Comparison of ENCODE assay signal across 32 cellular contexts in the genomic region with DNA sequence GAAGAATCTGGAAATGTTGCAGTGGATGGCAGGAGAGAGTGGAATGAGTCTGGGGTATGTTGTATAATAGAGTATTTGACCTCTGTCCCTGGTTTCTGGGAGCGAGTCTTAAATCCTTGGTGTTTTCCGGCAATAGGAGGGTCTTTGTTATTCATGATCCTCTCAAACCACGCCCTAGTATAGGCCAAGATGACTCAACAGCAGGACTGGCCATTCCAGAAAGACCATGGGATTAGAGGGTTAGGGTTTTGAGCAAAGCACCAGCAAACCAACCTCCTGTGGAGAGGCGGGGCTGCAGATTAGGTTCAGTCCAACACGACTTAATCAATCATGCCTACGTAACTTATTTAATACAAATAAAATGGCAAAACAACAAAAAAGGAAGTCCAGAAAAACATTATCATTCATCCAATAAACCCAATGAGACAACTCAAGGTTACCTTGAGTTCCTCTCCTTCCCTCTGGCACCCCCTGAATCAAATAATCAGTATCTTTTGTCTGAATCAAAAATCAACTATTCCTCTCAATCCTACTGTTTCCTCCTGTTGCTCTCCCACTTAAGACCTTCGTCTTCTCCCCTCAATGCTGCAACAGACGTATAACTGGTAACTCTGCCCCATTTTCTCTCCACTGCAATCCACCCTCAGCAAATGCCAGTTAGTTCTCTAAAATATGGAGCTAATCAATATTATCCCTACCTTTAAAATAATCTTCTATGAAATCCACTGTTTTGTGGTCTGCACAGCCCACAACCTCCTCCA. TPM values are rescaled to one million over a fixed set of nuclear protein-coding genes. Genes with fewer than 3 reads are reported as not detected.
"Had no signal": no experiment of that assay in that cellular context is flagged by ENCODE, and none has a peak within 500 bp of the region (broad histone marks: within the 10 kb centered on the region; RNA-seq: fewer than 3 reads in every experiment).

No MANE protein-coding gene starts in this region.

- H3K27ac ChIP-seq: adrenal gland, body of pancreas, breast epithelium, KMS-11, PC-9, RWPE1, WERI-Rb-1 had no signal

- H3K9me3 ChIP-seq: adrenal gland, body of pancreas, breast epithelium had no signal

- H3K9ac ChIP-seq: KMS-11 had no signal

- H3K36me3 ChIP-seq: adrenal gland, breast epithelium, WERI-Rb-1 had no signal

- ATAC-seq: activated CD8-positive, alpha-beta T cell treated with anti-CD3 and anti-CD28 coated beads for 36 hours; activated naive CD4-positive, alpha-beta T cell treated with anti-CD3 and anti-CD28 coated beads, Interleukin-2, amount 50 U/mL, for 72 hours; body of pancreas; Right ventricle myocardium inferior; SK-N-SH treated with all-trans-retinoic acid at 6 μM for 48 hours; T-cell; T-helper 17 cell had no signal

- H3K4me1 ChIP-seq: body of pancreas, breast epithelium had no signal

- DNase-seq: activated CD4-positive, alpha-beta T cell treated with anti-CD3 and anti-CD28 coated beads, Interleukin-2, amount 50 U/mL, for 4 hours; activated CD8-positive, alpha-beta T cell treated with anti-CD3 and anti-CD28 coated beads for 36 hours; activated gamma-delta T cell treated with Interleukin-2 at 50 U/mL for 16 hours; activated naive CD4-positive, alpha-beta T cell treated with anti-CD3 and anti-CD28 coated beads for 36 hours; activated T-cell treated with anti-CD3 and anti-CD28 coated beads, Interleukin-2, amount 50 U/mL, for 24 hours; adrenal gland; body of pancreas; caudate nucleus; cerebellar nuclear complex; MM.1S; MV-4-11; NCI-H1092; NCI-H1436 treated with DMSO at 0.1 percent for 48 hours; NCI-H1694 treated with DMSO at 0.1 percent for 48 hours; NCI-H2029; NCI-H345; NCI-H524 treated with DMSO at 0.1 percent for 48 hours; NK-92 treated with Interleukin-12 subunit alpha and Interleukin-12 subunit beta, amount 100 ng/mL, for 24 hours; PC-9; SIG-M5; T-cell; T-helper 17 cell; T1000; WERI-Rb-1 had no signal

- H3K4me2 ChIP-seq: KMS-11, PC-9 had no signal

- H3K4me3 ChIP-seq: adrenal gland, body of pancreas, breast epithelium, PC-9 had no signal

- H2AFZ ChIP-seq: PC-9 had no signal

- H3K27me3 ChIP-seq: adrenal gland, body of pancreas, breast epithelium had no signal

- FAIRE-seq: astrocyte, RCC 7860 had no signal

RNA-seq across cellular contexts. Expression of a gene that starts 15.5 kb away (rescaled TPM):
- total RNA-seq: Right ventricle myocardium inferior had no signal
